13 cellular contexts compared by ENCODE assay signal in the genomic region with DNA sequence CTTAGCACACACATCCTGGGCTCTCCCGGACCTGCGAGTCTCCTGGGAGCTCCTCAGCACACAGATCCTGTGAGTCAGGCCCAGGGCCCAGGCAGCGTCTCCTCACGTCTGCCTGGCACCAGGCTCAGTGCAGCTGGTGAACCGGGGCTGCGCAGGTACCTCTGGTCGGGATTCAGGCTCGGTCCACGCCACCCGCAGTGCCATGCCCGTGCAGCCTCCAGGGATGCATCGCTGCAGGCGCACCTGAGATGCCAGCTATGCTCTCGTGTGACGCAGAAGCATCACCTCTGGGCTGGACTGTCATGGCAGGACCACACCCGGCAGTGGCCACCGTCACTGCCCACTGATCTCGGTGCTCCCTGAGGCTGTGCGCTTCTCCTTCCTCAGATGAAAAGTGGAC. TPM values are rescaled to one million over a fixed set of nuclear protein-coding genes. Genes with fewer than 3 reads are reported as not detected.
DNase-seq lines count a peak whose midpoint lies in the region.
"Had no signal": no experiment of that assay in that cellular context is flagged by ENCODE, and none has a peak within 500 bp of the region (broad histone marks: within the 10 kb centered on the region; RNA-seq: fewer than 3 reads in every experiment).

No MANE protein-coding gene starts in this region.

- peaks cover 100% of the 10 kb centered on the region for H3K4me1 ChIP-seq in BLaER1
- H3K4me1 ChIP-seq in BLaER1 treated with 17β-estradiol and CSF1 and Interleukin-3, amounts not matched to agents 10 nM and 100 nM, result peaks cover 16 to 100% (median 91%) of the 10 kb centered on the region in 10 experiments

- peak overlapping the region; percentile 91 for H3K4me2 ChIP-seq in BLaER1
- H3K4me2 ChIP-seq in BLaER1 treated with 17β-estradiol and CSF1 and Interleukin-3, amounts not matched to agents 10 nM and 100 nM, result peak overlapping the region in 9 of 11 experiments; percentile 67 to 97 (median 84); a peak in 19 of 22 replicates
- H3K4me2 ChIP-seq: GM23338 had no signal

- H3K27me3 ChIP-seq in BLaER1, result no peaks in the 10 kb centered on the region
- peaks cover 0 to 29% (median 5%) of the 10 kb centered on the region in 11 experiments; a peak in 11 of 22 replicates for H3K27me3 ChIP-seq in BLaER1 treated with 17β-estradiol and CSF1 and Interleukin-3, amounts not matched to agents 10 nM and 100 nM
- H3K27me3 ChIP-seq: BE2C had no signal

- no peak overlapping the region for H3K9ac ChIP-seq in BLaER1
- H3K9ac ChIP-seq in BLaER1 treated with 17β-estradiol and CSF1 and Interleukin-3, amounts not matched to agents 10 nM and 100 nM, result 0 out of 22 replicates have a peak overlapping the region, but pooled peaks of 1 of the 11 experiments have one; percentile 60

- no peaks in the 10 kb centered on the region for H3K9me3 ChIP-seq in BLaER1
- H3K9me3 ChIP-seq in BLaER1 treated with 17β-estradiol and CSF1 and Interleukin-3, amounts not matched to agents 10 nM and 100 nM (replicated peaks in 1 of 11), result no peaks in the 10 kb centered on the region
- H3K9me3 ChIP-seq: BE2C had no signal

- no peaks in the 10 kb centered on the region; the same call in 1 of the 2 replicates for H3K36me3 ChIP-seq in BLaER1
- peaks cover 0 to 59% (median 0%) of the 10 kb centered on the region in 11 experiments; a peak in 9 of 22 replicates for H3K36me3 ChIP-seq in BLaER1 treated with 17β-estradiol and CSF1 and Interleukin-3, amounts not matched to agents 10 nM and 100 nM
- H3K36me3 ChIP-seq: BE2C had no signal

- H3K4me3 ChIP-seq in BLaER1, result no peak overlapping the region
- no peak overlapping the region for H3K4me3 ChIP-seq in BLaER1 treated with 17β-estradiol and CSF1 and Interleukin-3, amounts not matched to agents 10 nM and 100 nM
- H3K4me3 ChIP-seq: GM23338 had no signal

- DNase-seq in cardiac septum (ENCODE audit: low spot score), result no peak
- no peak for DNase-seq in DMS153 (lab: John Stamatoyannopoulos, UW)
- DNase-seq: ACHN; BE2C; CD4-positive, alpha-beta memory T cell; GF-D8; HCEC 1CT had no signal

- intact Hi-C loops in cardiac septum (cut with DNase I), result no loop called here

- H3K27ac ChIP-seq in BLaER1 (no peak overlapping the region), cingulate gyrus (ENCODE audit: low read depth, low read length) (peak overlapping the region; percentile 99), temporal lobe (ENCODE audit: low read depth, low read length) (peak overlapping the region; percentile 99)
- H3K27ac ChIP-seq in BLaER1 treated with 17β-estradiol and CSF1 and Interleukin-3, amounts not matched to agents 10 nM and 100 nM, result no peak overlapping the region

- peaks cover 77% of the 10 kb centered on the region for H4K20me1 ChIP-seq in BLaER1
- peaks cover 0 to 99% (median 91%) of the 10 kb centered on the region in 11 experiments; a peak in 20 of 22 replicates for H4K20me1 ChIP-seq in BLaER1 treated with 17β-estradiol and CSF1 and Interleukin-3, amounts not matched to agents 10 nM and 100 nM

RNA-seq across cellular contexts. Expression of gene NKX6-2, which starts 52.0 kb away (rescaled TPM):
- total RNA-seq in temporal lobe, result not detected
- not detected for total RNA-seq in cardiac septum
- total RNA-seq: CD4-positive, alpha-beta memory T cell; HT-29 had no signal

Comparison
In these comparisons a context has a peak if more than half of its experiments do, and no peak if none do; other contexts are left out.
1. H3K27ac ChIP-seq: peak in cingulate gyrus (single experiment) and temporal lobe (single experiment); none in BLaER1 (single experiment) and BLaER1 treated with 17β-estradiol and CSF1 and Interleukin-3, amounts not matched to agents 10 nM and 100 nM (0 of 11).